Comparison of ENCODE assay signal across 9 cellular contexts in the genomic region with DNA sequence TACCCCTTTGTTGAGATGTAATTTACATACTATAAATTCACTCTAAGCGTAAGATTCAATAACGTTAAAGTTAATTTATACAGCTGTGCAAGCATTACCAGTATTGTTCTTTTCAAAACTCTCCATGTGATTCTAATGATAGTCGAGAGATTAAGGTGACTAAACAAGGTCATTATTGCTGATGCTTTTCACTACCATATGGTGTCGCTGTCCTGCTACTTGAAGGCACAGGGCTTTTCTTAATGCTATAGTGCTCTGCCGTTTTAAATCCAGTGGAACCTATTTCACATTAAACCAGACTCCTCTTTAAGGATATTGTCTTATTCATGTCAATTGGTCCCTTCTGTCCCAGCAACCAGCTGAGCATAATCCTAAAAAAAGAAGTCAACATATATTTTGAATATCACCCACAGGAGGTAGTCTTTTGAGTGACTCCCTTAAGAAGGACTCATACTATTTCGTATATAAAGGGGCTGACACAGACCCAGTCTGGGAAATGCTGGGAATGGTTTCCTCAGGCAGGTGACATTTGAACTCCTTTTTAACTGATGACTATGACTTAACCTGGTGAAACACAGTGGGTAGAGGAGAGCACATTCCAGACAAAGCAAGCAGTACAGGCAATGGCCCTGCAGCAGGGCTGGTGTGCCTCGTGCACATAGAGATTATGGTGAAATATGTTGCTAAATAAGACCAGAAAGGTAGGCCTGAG.
DNase-seq lines count a peak whose midpoint lies in the region; ATAC-seq and TF ChIP-seq lines count a peak whose summit lies in the region.
"Had no signal": no experiment of that assay in that cellular context is flagged by ENCODE, and none has a peak within 500 bp of the region (broad histone marks: within the 10 kb centered on the region; RNA-seq: fewer than 3 reads in every experiment).

No MANE protein-coding gene starts in this region.

- no peaks in the 10 kb centered on the region for H3K36me3 Mint-ChIP-seq in T-helper 2 cell treated with Interferon-gamma antibody and Interleukin-4, amounts not matched to agents 5 μg/mL and 100 μg/mL, for 36 hours (ENCODE audit: low read depth)
- H3K36me3 Mint-ChIP-seq: IgD-negative memory B cell had no signal

- no peaks in the 10 kb centered on the region for H3K9me3 Mint-ChIP-seq in T-helper 2 cell treated with Interferon-gamma antibody and Interleukin-4, amounts not matched to agents 5 μg/mL and 100 μg/mL, for 36 hours
- H3K9me3 Mint-ChIP-seq: IgD-negative memory B cell had no signal

- H3K27me3 Mint-ChIP-seq in T-helper 2 cell treated with Interferon-gamma antibody and Interleukin-4, amounts not matched to agents 5 μg/mL and 100 μg/mL, for 36 hours (ENCODE audit: low read depth): no peaks in the 10 kb centered on the region
- H3K27me3 Mint-ChIP-seq: IgD-negative memory B cell had no signal

- H3K27ac Mint-ChIP-seq in T-helper 2 cell treated with Interferon-gamma antibody and Interleukin-4, amounts not matched to agents 5 μg/mL and 100 μg/mL, for 36 hours: no peak overlapping the region
- H3K27ac Mint-ChIP-seq: IgD-negative memory B cell had no signal

- DNase-seq in AML-193 (lab: John Stamatoyannopoulos, UW) (peak; percentile 70 to 79), NCI-H1105 (lab: John Stamatoyannopoulos, UW) (peak; percentile 22), SW480 (ENCODE audit: low spot score) (peak; percentile 69), foreskin fibroblast (peak in 1 of 2 donors; percentile 43), pons (ENCODE audit: low spot score) (peak; percentile 52)
- DNase-seq in T-helper 2 cell treated with Interferon-gamma antibody and Interleukin-4, amounts not matched to agents 5 μg/mL and 100 μg/mL, for 36 hours (ENCODE audit: low spot score): no peak

- peak; percentile 73 for TF ChIP-seq CTCF in foreskin fibroblast (IDR thresholded peaks at IDR 0.05; ENCODE audit: low read depth, low read length)

- no peak overlapping the region for H3K4me3 ChIP-seq in foreskin fibroblast (ENCODE audit: low read depth in 1 of 2, low read length in 2 of 2)

- no peak overlapping the region for H3K4me3 Mint-ChIP-seq in T-helper 2 cell treated with Interferon-gamma antibody and Interleukin-4, amounts not matched to agents 5 μg/mL and 100 μg/mL, for 36 hours
- H3K4me3 Mint-ChIP-seq: IgD-negative memory B cell had no signal

- ATAC-seq in GM18502 (IDR thresholded peaks at IDR 0.05; ENCODE audit: poor library complexity, unreplicated experiment) (peak; percentile 95), HG02759 (IDR thresholded peaks at IDR 0.05; ENCODE audit: unreplicated experiment) (peak; percentile 91)

- peaks cover 28% of the 10 kb centered on the region for H3K4me1 Mint-ChIP-seq in T-helper 2 cell treated with Interferon-gamma antibody and Interleukin-4, amounts not matched to agents 5 μg/mL and 100 μg/mL, for 36 hours (ENCODE audit: low read depth)
